1 cellular context compared by ENCODE assay signal in the genomic region with DNA sequence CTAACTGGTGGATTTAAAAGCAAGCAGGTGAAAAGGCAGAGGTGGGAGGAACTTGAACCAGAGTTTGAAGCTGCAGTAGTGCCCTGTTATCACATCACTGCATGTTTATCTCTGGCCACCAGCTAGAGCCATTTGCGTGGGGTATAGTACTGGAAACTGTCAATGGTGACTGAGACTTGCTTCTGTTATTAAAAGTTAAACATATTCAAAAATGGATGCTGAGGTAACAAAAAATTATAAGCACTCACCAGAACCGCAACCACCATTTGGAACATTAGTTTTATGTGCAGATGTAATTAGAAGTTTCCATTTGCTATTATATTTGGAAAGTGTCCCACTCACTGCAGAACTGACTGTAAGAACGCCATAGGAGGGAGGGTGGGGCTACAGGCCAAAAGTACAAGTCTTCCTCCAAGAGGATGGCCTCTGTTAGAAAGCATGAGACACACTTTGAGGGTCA.
TF ChIP-seq lines count a peak whose summit lies in the region.

No MANE protein-coding gene starts in this region.

TF ChIP-seq in IMR-90, 13 proteins besides CTCF, POLR2A, EP300 and RAD21:
- TF ChIP-seq, protein P1, sequence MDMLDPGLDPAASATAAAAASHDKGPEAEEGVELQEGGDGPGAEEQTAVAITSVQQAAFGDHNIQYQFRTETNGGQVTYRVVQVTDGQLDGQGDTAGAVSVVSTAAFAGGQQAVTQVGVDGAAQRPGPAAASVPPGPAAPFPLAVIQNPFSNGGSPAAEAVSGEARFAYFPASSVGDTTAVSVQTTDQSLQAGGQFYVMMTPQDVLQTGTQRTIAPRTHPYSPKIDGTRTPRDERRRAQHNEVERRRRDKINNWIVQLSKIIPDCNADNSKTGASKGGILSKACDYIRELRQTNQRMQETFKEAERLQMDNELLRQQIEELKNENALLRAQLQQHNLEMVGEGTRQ (IDR thresholded peaks at IDR 0.05; ENCODE audit: low read depth, low read length): no peak
- no peak for TF ChIP-seq MXI1 (IDR thresholded peaks at IDR 0.05; ENCODE audit: borderline replicate concordance, low read depth, low read length)
